Comparison of ENCODE assay signal across 9 cellular contexts in the genomic region with DNA sequence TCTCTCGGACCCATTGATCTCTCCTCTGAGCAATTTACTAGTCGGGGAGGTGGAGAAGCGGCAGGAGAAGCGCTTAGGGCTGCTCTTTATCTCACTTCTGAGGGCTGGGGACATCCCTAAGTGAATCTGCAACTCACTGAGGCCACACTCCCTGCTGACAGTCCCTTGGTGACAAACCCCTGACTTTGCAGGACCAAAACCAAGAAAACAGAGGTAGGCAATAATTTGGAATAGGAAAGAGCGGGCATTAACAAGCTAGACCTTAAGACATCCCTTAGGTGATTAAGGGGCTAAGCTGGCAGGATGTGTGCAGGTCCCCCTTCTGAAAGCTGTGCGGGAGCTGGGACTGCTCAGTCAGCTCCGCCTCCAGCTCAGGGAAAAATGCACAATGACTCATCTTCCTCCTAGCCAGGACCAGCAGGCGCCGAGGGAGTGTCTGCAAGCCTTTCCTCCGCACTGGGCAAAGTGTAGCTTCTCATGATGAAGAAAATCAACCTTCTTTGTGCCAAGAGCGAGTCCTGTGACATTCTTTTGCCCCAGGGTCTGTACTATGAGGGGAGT.
A peak's percentile ranks its signal among the peaks of the same experiment; 100 is the strongest.
DNase-seq lines count a peak whose midpoint lies in the region; ATAC-seq and TF ChIP-seq lines count a peak whose summit lies in the region.
"Had no signal": no experiment of that assay in that cellular context is flagged by ENCODE, and none has a peak within 500 bp of the region (broad histone marks: within the 10 kb centered on the region; RNA-seq: fewer than 3 reads in every experiment).

No MANE protein-coding gene starts in this region.

- no peak for TF ChIP-seq CTCF in right atrium auricular region (IDR thresholded peaks at IDR 0.05)

- DNase-seq in activated CD8-positive, alpha-beta memory T cell treated with anti-CD3 and anti-CD28 coated beads, Interleukin-2, amount 10 ng/mL, durations not matched to agents 7 days and 5 days = no peak
- no peak for DNase-seq in activated CD8-positive, alpha-beta memory T cell treated with anti-CD3 and anti-CD28 coated beads for 24 hours
- DNase-seq in NCI-H146 (lab: John Stamatoyannopoulos, UW) (peak; percentile 86), right atrium auricular region (ENCODE audit: low spot score) (peak; percentile 67), renal cortical epithelial cell (ENCODE audit: low read depth) (peak; percentile 88), DMS114 treated with DMSO at 0.1 percent for 48 hours (lab: John Stamatoyannopoulos, UW; ENCODE audit: unreplicated experiment) (no peak)
- DNase-seq in activated naive CD8-positive, alpha-beta T cell treated with anti-CD3 and anti-CD28 coated beads, Interleukin-2, amount 10 ng/mL, durations not matched to agents 7 days and 5 days = no peak
- DNase-seq: upper lobe of left lung had no signal

- no peaks in the 10 kb centered on the region for H3K9me3 Mint-ChIP-seq in activated CD8-positive, alpha-beta memory T cell treated with anti-CD3 and anti-CD28 coated beads, Interleukin-2, amount 10 ng/mL, durations not matched to agents 7 days and 5 days (ENCODE audit: low read depth)
- no peaks in the 10 kb centered on the region for H3K9me3 Mint-ChIP-seq in activated naive CD8-positive, alpha-beta T cell treated with anti-CD3 and anti-CD28 coated beads, Interleukin-2, amount 10 ng/mL, durations not matched to agents 7 days and 5 days

- no peak overlapping the region for H3K27ac ChIP-seq in right atrium auricular region
- H3K27ac ChIP-seq: upper lobe of left lung had no signal

- H3K27me3 Mint-ChIP-seq in activated CD8-positive, alpha-beta memory T cell treated with anti-CD3 and anti-CD28 coated beads, Interleukin-2, amount 10 ng/mL, durations not matched to agents 7 days and 5 days = peaks cover 22% of the 10 kb centered on the region
- H3K27me3 Mint-ChIP-seq in activated naive CD8-positive, alpha-beta T cell treated with anti-CD3 and anti-CD28 coated beads, Interleukin-2, amount 10 ng/mL, durations not matched to agents 7 days and 5 days = peaks cover 25% of the 10 kb centered on the region

- POLR2A ChIA-PET in activated naive CD8-positive, alpha-beta T cell treated with anti-CD3 and anti-CD28 coated beads, Interleukin-2, amount 10 ng/mL, durations not matched to agents 7 days and 5 days (lab: Charles Lee) = no interaction called here

- peaks cover 11% of the 10 kb centered on the region for H3K4me1 Mint-ChIP-seq in activated CD8-positive, alpha-beta memory T cell treated with anti-CD3 and anti-CD28 coated beads, Interleukin-2, amount 10 ng/mL, durations not matched to agents 7 days and 5 days
- peaks cover 11% of the 10 kb centered on the region for H3K4me1 Mint-ChIP-seq in activated naive CD8-positive, alpha-beta T cell treated with anti-CD3 and anti-CD28 coated beads, Interleukin-2, amount 10 ng/mL, durations not matched to agents 7 days and 5 days

- no peaks in the 10 kb centered on the region for H3K9me3 ChIP-seq in right atrium auricular region
- H3K9me3 ChIP-seq: upper lobe of left lung had no signal

- H3K36me3 ChIP-seq in right atrium auricular region = no peaks in the 10 kb centered on the region
- H3K36me3 ChIP-seq: upper lobe of left lung had no signal

- CTCF ChIA-PET in activated CD8-positive, alpha-beta memory T cell treated with anti-CD3 and anti-CD28 coated beads, Interleukin-2, amount 10 ng/mL, durations not matched to agents 7 days and 5 days (lab: Charles Lee) = no interaction called here

- no peaks in the 10 kb centered on the region for H3K27me3 ChIP-seq in right atrium auricular region
- H3K27me3 ChIP-seq: upper lobe of left lung had no signal

- no peak for ATAC-seq in activated CD8-positive, alpha-beta memory T cell treated with anti-CD3 and anti-CD28 coated beads, Interleukin-2, amount 10 ng/mL, durations not matched to agents 7 days and 5 days
- no peak for ATAC-seq in activated naive CD8-positive, alpha-beta T cell treated with anti-CD3 and anti-CD28 coated beads, Interleukin-2, amount 10 ng/mL, durations not matched to agents 7 days and 5 days (ENCODE audit: low read depth)
- ATAC-seq in GM21423 (IDR thresholded peaks at IDR 0.05; ENCODE audit: unreplicated experiment) = no peak

- no peak overlapping the region for H3K27ac Mint-ChIP-seq in activated CD8-positive, alpha-beta memory T cell treated with anti-CD3 and anti-CD28 coated beads, Interleukin-2, amount 10 ng/mL, durations not matched to agents 7 days and 5 days
- no peak overlapping the region for H3K27ac Mint-ChIP-seq in activated naive CD8-positive, alpha-beta T cell treated with anti-CD3 and anti-CD28 coated beads, Interleukin-2, amount 10 ng/mL, durations not matched to agents 7 days and 5 days

- peak overlapping the region in 1 of 2 donors; percentile 19 for H3K4me3 ChIP-seq in right atrium auricular region
- H3K4me3 ChIP-seq: upper lobe of left lung had no signal

- H3K36me3 Mint-ChIP-seq in activated CD8-positive, alpha-beta memory T cell treated with anti-CD3 and anti-CD28 coated beads, Interleukin-2, amount 10 ng/mL, durations not matched to agents 7 days and 5 days = no peaks in the 10 kb centered on the region
- H3K36me3 Mint-ChIP-seq in activated naive CD8-positive, alpha-beta T cell treated with anti-CD3 and anti-CD28 coated beads, Interleukin-2, amount 10 ng/mL, durations not matched to agents 7 days and 5 days = no peaks in the 10 kb centered on the region

- H3K4me1 ChIP-seq in right atrium auricular region = peaks cover 0 to 10% of the 10 kb centered on the region in 2 donors

- peak overlapping the region; percentile 28 for H3K4me3 Mint-ChIP-seq in activated CD8-positive, alpha-beta memory T cell treated with anti-CD3 and anti-CD28 coated beads, Interleukin-2, amount 10 ng/mL, durations not matched to agents 7 days and 5 days
- H3K4me3 Mint-ChIP-seq in activated naive CD8-positive, alpha-beta T cell treated with anti-CD3 and anti-CD28 coated beads, Interleukin-2, amount 10 ng/mL, durations not matched to agents 7 days and 5 days = peak overlapping the region; percentile 28

Comparison
In these comparisons a context has a peak if more than half of its experiments do, and no peak if none do; other contexts are left out.
1. DNase-seq: peak in NCI-H146 (single experiment), right atrium auricular region (single experiment) and renal cortical epithelial cell (single experiment); none in activated CD8-positive, alpha-beta memory T cell treated with anti-CD3 and anti-CD28 coated beads, Interleukin-2, amount 10 ng/mL, durations not matched to agents 7 days and 5 days (single experiment), activated CD8-positive, alpha-beta memory T cell treated with anti-CD3 and anti-CD28 coated beads for 24 hours (single experiment), activated naive CD8-positive, alpha-beta T cell treated with anti-CD3 and anti-CD28 coated beads, Interleukin-2, amount 10 ng/mL, durations not matched to agents 7 days and 5 days (single experiment) and DMS114 treated with DMSO at 0.1 percent for 48 hours (single experiment).